In genomic region chr14:53534841-53535240, GRCh38 we compare ENCODE assay signal across 24 cellular contexts.
"Had no signal": no experiment of that assay in that cellular context is flagged by ENCODE, and none has a peak within 500 bp of the region (broad histone marks: within the 10 kb centered on the region; RNA-seq: fewer than 3 reads in every experiment).

No MANE protein-coding gene starts in this region.

- H3K27ac ChIP-seq: hepatocyte, left ventricle myocardium inferior, lower lobe of right lung, parathyroid adenoma, prostate gland, right lobe of liver, spleen, tibial artery, upper lobe of left lung, vagina had no signal

- H3K79me2 ChIP-seq: hepatocyte, parathyroid adenoma had no signal

- H2AFZ ChIP-seq: hepatocyte, parathyroid adenoma had no signal

- DNase-seq: effector CD4-positive, alpha-beta T cell; endodermal cell; foreskin melanocyte; head of caudate nucleus; kidney; left cardiac atrium; left ventricle myocardium inferior; lower lobe of right lung; mesenchymal stem cell; midbrain; naive B cell; occipital lobe; right lobe of liver; spleen; stimulated activated CD4-positive, alpha-beta T cell treated with anti-CD3 and anti-CD28 coated beads, Interleukin-15, amount 100 ng/mL, for 24 hours; stimulated activated CD4-positive, alpha-beta T cell treated with anti-CD3 and anti-CD28 coated beads, Interleukin-1b, Interleukin-23, amount 100 ng/mL, for 48 hours; stimulated activated CD4-positive, alpha-beta T cell treated with anti-CD3 and anti-CD28 coated beads, Interleukin-4, amount 100 ng/mL, for 24 hours; tibial artery; upper lobe of left lung had no signal

- ATAC-seq: left cardiac atrium; lower lobe of right lung; right lobe of liver; stimulated activated memory B cell treated with anti-CD40 and anti-IgM and Interleukin-4, amounts not matched to agents 10 μg/mL and 1 μg/mL and 100 μg/mL, for 72 hours had no signal

- H3K9me3 ChIP-seq: left ventricle myocardium inferior, lower lobe of right lung, prostate gland, spleen, tibial artery, upper lobe of left lung, vagina had no signal

- H3K36me3 ChIP-seq: left ventricle myocardium inferior, lower lobe of right lung, prostate gland, right lobe of liver, spleen, tibial artery, upper lobe of left lung, vagina had no signal

- H3K4me1 ChIP-seq: parathyroid adenoma, prostate gland, right lobe of liver, spleen, tibial artery had no signal

- H3K4me3 ChIP-seq: hepatocyte, left ventricle myocardium inferior, lower lobe of right lung, prostate gland, right lobe of liver, spleen, tibial artery, upper lobe of left lung, vagina had no signal

- H3K9ac ChIP-seq: parathyroid adenoma had no signal

- H3K4me2 ChIP-seq: hepatocyte had no signal

- H3K27me3 ChIP-seq: hepatocyte, right lobe of liver, spleen, tibial artery, upper lobe of left lung, vagina had no signal
